Comparison of ENCODE assay signal across 1 cellular context in genomic region chr21:16310191-16310590, GRCh38.
TF ChIP-seq lines count a peak whose summit lies in the region.

No MANE protein-coding gene starts in this region.

TF ChIP-seq in neural cell, 6 proteins besides CTCF, POLR2A, EP300 and RAD21 (continued from another document):
- TF ChIP-seq, protein P1, sequence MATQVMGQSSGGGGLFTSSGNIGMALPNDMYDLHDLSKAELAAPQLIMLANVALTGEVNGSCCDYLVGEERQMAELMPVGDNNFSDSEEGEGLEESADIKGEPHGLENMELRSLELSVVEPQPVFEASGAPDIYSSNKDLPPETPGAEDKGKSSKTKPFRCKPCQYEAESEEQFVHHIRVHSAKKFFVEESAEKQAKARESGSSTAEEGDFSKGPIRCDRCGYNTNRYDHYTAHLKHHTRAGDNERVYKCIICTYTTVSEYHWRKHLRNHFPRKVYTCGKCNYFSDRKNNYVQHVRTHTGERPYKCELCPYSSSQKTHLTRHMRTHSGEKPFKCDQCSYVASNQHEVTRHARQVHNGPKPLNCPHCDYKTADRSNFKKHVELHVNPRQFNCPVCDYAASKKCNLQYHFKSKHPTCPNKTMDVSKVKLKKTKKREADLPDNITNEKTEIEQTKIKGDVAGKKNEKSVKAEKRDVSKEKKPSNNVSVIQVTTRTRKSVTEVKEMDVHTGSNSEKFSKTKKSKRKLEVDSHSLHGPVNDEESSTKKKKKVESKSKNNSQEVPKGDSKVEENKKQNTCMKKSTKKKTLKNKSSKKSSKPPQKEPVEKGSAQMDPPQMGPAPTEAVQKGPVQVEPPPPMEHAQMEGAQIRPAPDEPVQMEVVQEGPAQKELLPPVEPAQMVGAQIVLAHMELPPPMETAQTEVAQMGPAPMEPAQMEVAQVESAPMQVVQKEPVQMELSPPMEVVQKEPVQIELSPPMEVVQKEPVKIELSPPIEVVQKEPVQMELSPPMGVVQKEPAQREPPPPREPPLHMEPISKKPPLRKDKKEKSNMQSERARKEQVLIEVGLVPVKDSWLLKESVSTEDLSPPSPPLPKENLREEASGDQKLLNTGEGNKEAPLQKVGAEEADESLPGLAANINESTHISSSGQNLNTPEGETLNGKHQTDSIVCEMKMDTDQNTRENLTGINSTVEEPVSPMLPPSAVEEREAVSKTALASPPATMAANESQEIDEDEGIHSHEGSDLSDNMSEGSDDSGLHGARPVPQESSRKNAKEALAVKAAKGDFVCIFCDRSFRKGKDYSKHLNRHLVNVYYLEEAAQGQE (IDR thresholded peaks at IDR 0.05; ENCODE audit: borderline replicate concordance): no peak
- TF ChIP-seq POLR2AphosphoS5 (IDR thresholded peaks at IDR 0.05) (no peak), SMC3 (conservative IDR thresholded peaks at IDR 0.05; ENCODE audit: poor library complexity) (no peak), MXI1 (conservative IDR thresholded peaks at IDR 0.05; ENCODE audit: poor library complexity, severe bottlenecking) (no peak), EZH2 (IDR thresholded peaks at IDR 0.05; ENCODE audit: borderline replicate concordance, insufficient read depth, low read length, poor library complexity, severe bottlenecking) (no peak)
